3 cellular contexts compared by ENCODE assay signal in genomic region chr10:58389024-58389423, GRCh38.
TF ChIP-seq lines count a peak whose summit lies in the region.

No MANE protein-coding gene starts in this region.

TF ChIP-seq in A549, 52 proteins besides CTCF, POLR2A, EP300 and RAD21:
- TF ChIP-seq ESRRA (IDR thresholded peaks at IDR 0.05; ENCODE audit: borderline replicate concordance, low read length) = no peak
- TF ChIP-seq MAFK (IDR thresholded peaks at IDR 0.05; ENCODE audit: partially characterized antibody) = peak; percentile 2
TF ChIP-seq in A549: peak in this region for 1.

TF ChIP-seq in neural cell, 6 proteins besides CTCF, POLR2A, EP300 and RAD21:
- TF ChIP-seq MXI1 (conservative IDR thresholded peaks at IDR 0.05; ENCODE audit: poor library complexity, severe bottlenecking) (no peak), POLR2AphosphoS5 (IDR thresholded peaks at IDR 0.05) (no peak), TAF1 (IDR thresholded peaks at IDR 0.05; ENCODE audit: low read depth) (no peak), SMC3 (conservative IDR thresholded peaks at IDR 0.05; ENCODE audit: poor library complexity) (no peak), EZH2 (IDR thresholded peaks at IDR 0.05; ENCODE audit: borderline replicate concordance, insufficient read depth, low read length, poor library complexity, severe bottlenecking) (no peak)
- TF ChIP-seq, protein P1, sequence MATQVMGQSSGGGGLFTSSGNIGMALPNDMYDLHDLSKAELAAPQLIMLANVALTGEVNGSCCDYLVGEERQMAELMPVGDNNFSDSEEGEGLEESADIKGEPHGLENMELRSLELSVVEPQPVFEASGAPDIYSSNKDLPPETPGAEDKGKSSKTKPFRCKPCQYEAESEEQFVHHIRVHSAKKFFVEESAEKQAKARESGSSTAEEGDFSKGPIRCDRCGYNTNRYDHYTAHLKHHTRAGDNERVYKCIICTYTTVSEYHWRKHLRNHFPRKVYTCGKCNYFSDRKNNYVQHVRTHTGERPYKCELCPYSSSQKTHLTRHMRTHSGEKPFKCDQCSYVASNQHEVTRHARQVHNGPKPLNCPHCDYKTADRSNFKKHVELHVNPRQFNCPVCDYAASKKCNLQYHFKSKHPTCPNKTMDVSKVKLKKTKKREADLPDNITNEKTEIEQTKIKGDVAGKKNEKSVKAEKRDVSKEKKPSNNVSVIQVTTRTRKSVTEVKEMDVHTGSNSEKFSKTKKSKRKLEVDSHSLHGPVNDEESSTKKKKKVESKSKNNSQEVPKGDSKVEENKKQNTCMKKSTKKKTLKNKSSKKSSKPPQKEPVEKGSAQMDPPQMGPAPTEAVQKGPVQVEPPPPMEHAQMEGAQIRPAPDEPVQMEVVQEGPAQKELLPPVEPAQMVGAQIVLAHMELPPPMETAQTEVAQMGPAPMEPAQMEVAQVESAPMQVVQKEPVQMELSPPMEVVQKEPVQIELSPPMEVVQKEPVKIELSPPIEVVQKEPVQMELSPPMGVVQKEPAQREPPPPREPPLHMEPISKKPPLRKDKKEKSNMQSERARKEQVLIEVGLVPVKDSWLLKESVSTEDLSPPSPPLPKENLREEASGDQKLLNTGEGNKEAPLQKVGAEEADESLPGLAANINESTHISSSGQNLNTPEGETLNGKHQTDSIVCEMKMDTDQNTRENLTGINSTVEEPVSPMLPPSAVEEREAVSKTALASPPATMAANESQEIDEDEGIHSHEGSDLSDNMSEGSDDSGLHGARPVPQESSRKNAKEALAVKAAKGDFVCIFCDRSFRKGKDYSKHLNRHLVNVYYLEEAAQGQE (IDR thresholded peaks at IDR 0.05; ENCODE audit: borderline replicate concordance) = no peak

TF ChIP-seq in GM23338, 12 proteins besides CTCF, POLR2A, EP300 and RAD21:
- no peak for TF ChIP-seq NANOG (IDR thresholded peaks at IDR 0.05; ENCODE audit: borderline replicate concordance)
- no peak for TF ChIP-seq ZNF331 (CRISPR knock-in tag; IDR thresholded peaks at IDR 0.05; ENCODE audit: low read depth)
- no peak for TF ChIP-seq POLR2AphosphoS5 (IDR thresholded peaks at IDR 0.05; ENCODE audit: low read depth)
- no peak for TF ChIP-seq JUNB (IDR thresholded peaks at IDR 0.05; ENCODE audit: unreplicated experiment)
- no peak for TF ChIP-seq ZNF114 (CRISPR knock-in tag; IDR thresholded peaks at IDR 0.05)
- no peak for TF ChIP-seq ZNF462 (CRISPR knock-in tag; IDR thresholded peaks at IDR 0.05)
- TF ChIP-seq STAT1 (IDR thresholded peaks at IDR 0.05; ENCODE audit: unreplicated experiment) = no peak
- no peak for TF ChIP-seq EZH2 (IDR thresholded peaks at IDR 0.05; ENCODE audit: low read depth, unreplicated experiment)
- TF ChIP-seq, protein P1 (IDR thresholded peaks at IDR 0.05; ENCODE audit: unreplicated experiment) = no peak
- no peak for TF ChIP-seq CREB1 (CRISPR knock-in tag; IDR thresholded peaks at IDR 0.05; ENCODE audit: low read depth)
- TF ChIP-seq, protein P2, sequence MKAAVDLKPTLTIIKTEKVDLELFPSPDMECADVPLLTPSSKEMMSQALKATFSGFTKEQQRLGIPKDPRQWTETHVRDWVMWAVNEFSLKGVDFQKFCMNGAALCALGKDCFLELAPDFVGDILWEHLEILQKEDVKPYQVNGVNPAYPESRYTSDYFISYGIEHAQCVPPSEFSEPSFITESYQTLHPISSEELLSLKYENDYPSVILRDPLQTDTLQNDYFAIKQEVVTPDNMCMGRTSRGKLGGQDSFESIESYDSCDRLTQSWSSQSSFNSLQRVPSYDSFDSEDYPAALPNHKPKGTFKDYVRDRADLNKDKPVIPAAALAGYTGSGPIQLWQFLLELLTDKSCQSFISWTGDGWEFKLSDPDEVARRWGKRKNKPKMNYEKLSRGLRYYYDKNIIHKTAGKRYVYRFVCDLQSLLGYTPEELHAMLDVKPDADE (IDR thresholded peaks at IDR 0.05) = no peak
- no peak for TF ChIP-seq EZH2phosphoT487 (IDR thresholded peaks at IDR 0.05; ENCODE audit: unreplicated experiment)
